Comparison of ENCODE assay signal across 10 cellular contexts in genomic region chr9:125125523-125125922, GRCh38. TPM values are rescaled to one million over a fixed set of nuclear protein-coding genes. Genes with fewer than 3 reads are reported as not detected.
DNase-seq lines count a peak whose midpoint lies in the region; ATAC-seq, FAIRE-seq and TF ChIP-seq lines count a peak whose summit lies in the region.
"Had no signal": no experiment of that assay in that cellular context is flagged by ENCODE, and none has a peak within 500 bp of the region (broad histone marks: within the 10 kb centered on the region; RNA-seq: fewer than 3 reads in every experiment).

No MANE protein-coding gene starts in this region.

- 55% methylated on average over 7 of the region's 7 CpGs for WGBS in suprapubic skin

- H3K36me3 ChIP-seq in suprapubic skin: no peaks in the 10 kb centered on the region
- H3K36me3 ChIP-seq: tibial artery had no signal

- TF ChIP-seq CTCF in suprapubic skin (IDR thresholded peaks at IDR 0.05): no peak

- H3K4me1 ChIP-seq in suprapubic skin: peaks cover 14% of the 10 kb centered on the region

- TF ChIP-seq EP300 in suprapubic skin (IDR thresholded peaks at IDR 0.05): no peak

- H3K27me3 ChIP-seq in suprapubic skin: no peaks in the 10 kb centered on the region
- H3K27me3 ChIP-seq: tibial artery had no signal

- no peaks in the 10 kb centered on the region for H3K27me3 Mint-ChIP-seq in activated CD4-positive, alpha-beta T cell treated with anti-CD3 and anti-CD28 coated beads, Interleukin-2, amount 10 ng/mL, durations not matched to agents 7 days and 5 days
- no peaks in the 10 kb centered on the region for H3K27me3 Mint-ChIP-seq in activated CD4-positive, alpha-beta memory T cell treated with anti-CD3 and anti-CD28 coated beads, Interleukin-2, amount 10 ng/mL, durations not matched to agents 7 days and 5 days

- no peak for FAIRE-seq in frontal cortex (lab: Jason Lieb, UNC)

- TF ChIP-seq POLR2A in suprapubic skin (IDR thresholded peaks at IDR 0.05): no peak

- H3K9me3 ChIP-seq in suprapubic skin: no peaks in the 10 kb centered on the region
- H3K9me3 ChIP-seq: tibial artery had no signal

- intact Hi-C loops in left ventricle myocardium superior (cut with micrococcal nuclease): no loop called here

- H3K4me3 ChIP-seq in suprapubic skin: no peak overlapping the region
- H3K4me3 ChIP-seq: tibial artery had no signal

- peak overlapping the region; percentile 91 for H3K27ac Mint-ChIP-seq in activated CD4-positive, alpha-beta T cell treated with anti-CD3 and anti-CD28 coated beads, Interleukin-2, amount 10 ng/mL, durations not matched to agents 7 days and 5 days
- peak overlapping the region; percentile 91 for H3K27ac Mint-ChIP-seq in activated CD4-positive, alpha-beta memory T cell treated with anti-CD3 and anti-CD28 coated beads, Interleukin-2, amount 10 ng/mL, durations not matched to agents 7 days and 5 days

- CTCF ChIA-PET in activated CD4-positive, alpha-beta T cell treated with anti-CD3 and anti-CD28 coated beads, Interleukin-2, amount 10 ng/mL, durations not matched to agents 7 days and 5 days (lab: Charles Lee): interaction anchor here (0.6 to 3.8 kb wide), 4 partner anchors 17 to 705 kb away, joined by 3 to 24 read pairs (median 4); partner anchors contain the start of gene SCAI
- CTCF ChIA-PET in activated CD4-positive, alpha-beta memory T cell treated with anti-CD3 and anti-CD28 coated beads, Interleukin-2, amount 10 ng/mL, durations not matched to agents 7 days and 5 days (lab: Charles Lee): interaction anchor here (0.8 to 3.1 kb wide), 4 partner anchors 11 to 272 kb away, joined by 3 to 24 read pairs (median 4); partner anchors contain the start of genes SCAI and WDR38

- H3K27ac ChIP-seq in suprapubic skin: peak overlapping the region; percentile 18

- ATAC-seq in left ventricle myocardium superior (peak; percentile 32), GM18867 (IDR thresholded peaks at IDR 0.05; ENCODE audit: unreplicated experiment) (no peak)

- POLR2A ChIA-PET in activated CD4-positive, alpha-beta T cell treated with anti-CD3 and anti-CD28 coated beads, Interleukin-2, amount 10 ng/mL, durations not matched to agents 7 days and 5 days (lab: Charles Lee): no interaction called here
- POLR2A ChIA-PET in activated CD4-positive, alpha-beta memory T cell treated with anti-CD3 and anti-CD28 coated beads, Interleukin-2, amount 10 ng/mL, durations not matched to agents 7 days and 5 days (lab: Charles Lee): interaction anchor here (0.6 to 3.1 kb wide), 8 partner anchors 11 to 400 kb away, joined by 3 to 14 read pairs (median 4); partner anchors contain the start of genes GOLGA1, HSPA5 and RPL35

- H3K36me3 Mint-ChIP-seq in activated CD4-positive, alpha-beta T cell treated with anti-CD3 and anti-CD28 coated beads, Interleukin-2, amount 10 ng/mL, durations not matched to agents 7 days and 5 days (ENCODE audit: low read depth): peaks cover 20% of the 10 kb centered on the region
- peaks cover 5% of the 10 kb centered on the region for H3K36me3 Mint-ChIP-seq in activated CD4-positive, alpha-beta memory T cell treated with anti-CD3 and anti-CD28 coated beads, Interleukin-2, amount 10 ng/mL, durations not matched to agents 7 days and 5 days (ENCODE audit: low read depth)

- no peak for DNase-seq in activated CD4-positive, alpha-beta T cell treated with anti-CD3 and anti-CD28 coated beads, Interleukin-2, amount 10 ng/mL, durations not matched to agents 7 days and 5 days
- DNase-seq in activated CD4-positive, alpha-beta T cell treated with anti-CD3 and anti-CD28 coated beads for 1 hour: no peak
- no peak for DNase-seq in activated CD4-positive, alpha-beta memory T cell treated with anti-CD3 and anti-CD28 coated beads, Interleukin-2, amount 10 ng/mL, durations not matched to agents 7 days and 5 days
- DNase-seq in left ventricle myocardium superior: no peak
- DNase-seq in suprapubic skin (ENCODE audit: low spot score in 2 of 2): no peak
- DNase-seq in NCI-H1436 (lab: John Stamatoyannopoulos, UW): no peak
- no peak for DNase-seq in frontal cortex (ENCODE audit: low spot score in 2 of 2)
- DNase-seq: NCI-H2029 treated with DMSO at 0.1 percent for 48 hours had no signal

- H3K9me3 Mint-ChIP-seq in activated CD4-positive, alpha-beta T cell treated with anti-CD3 and anti-CD28 coated beads, Interleukin-2, amount 10 ng/mL, durations not matched to agents 7 days and 5 days: peaks cover 2% of the 10 kb centered on the region
- no peaks in the 10 kb centered on the region for H3K9me3 Mint-ChIP-seq in activated CD4-positive, alpha-beta memory T cell treated with anti-CD3 and anti-CD28 coated beads, Interleukin-2, amount 10 ng/mL, durations not matched to agents 7 days and 5 days

- H3K4me3 Mint-ChIP-seq in activated CD4-positive, alpha-beta T cell treated with anti-CD3 and anti-CD28 coated beads, Interleukin-2, amount 10 ng/mL, durations not matched to agents 7 days and 5 days: no peak overlapping the region
- no peak overlapping the region for H3K4me3 Mint-ChIP-seq in activated CD4-positive, alpha-beta memory T cell treated with anti-CD3 and anti-CD28 coated beads, Interleukin-2, amount 10 ng/mL, durations not matched to agents 7 days and 5 days

- H3K4me1 Mint-ChIP-seq in activated CD4-positive, alpha-beta T cell treated with anti-CD3 and anti-CD28 coated beads, Interleukin-2, amount 10 ng/mL, durations not matched to agents 7 days and 5 days: peaks cover 43% of the 10 kb centered on the region
- H3K4me1 Mint-ChIP-seq in activated CD4-positive, alpha-beta memory T cell treated with anti-CD3 and anti-CD28 coated beads, Interleukin-2, amount 10 ng/mL, durations not matched to agents 7 days and 5 days: peaks cover 31% of the 10 kb centered on the region

RNA-seq across cellular contexts. Expression of gene SCAI, which starts 17.8 kb away (rescaled TPM):
- total RNA-seq in activated CD4-positive, alpha-beta T cell treated with anti-CD3 and anti-CD28 coated beads, Interleukin-2, amount 10 ng/mL, durations not matched to agents 7 days and 5 days: 10 to 100 TPM; 11.2 to 12.5 TPM
- 1 to 10 TPM; 7.9 to 8.5 TPM for total RNA-seq in activated CD4-positive, alpha-beta memory T cell treated with anti-CD3 and anti-CD28 coated beads, Interleukin-2, amount 10 ng/mL, durations not matched to agents 7 days and 5 days
- 3.8 TPM for total RNA-seq in left ventricle myocardium superior
- 10 to 100 TPM in 2 of 4 donors, 1 to 10 TPM in 2; 5.9 to 38.1 (median 10.2) TPM for total RNA-seq in suprapubic skin
- 50.5 TPM for total RNA-seq in frontal cortex
